ENCODE assay signal across 1 cellular context in genomic region chr20:17538517-17539170, GRCh38.
TF ChIP-seq lines count a peak whose summit lies in the region.

No MANE protein-coding gene starts in this region.

TF ChIP-seq in GM12878, 131 proteins besides CTCF, POLR2A, EP300 and RAD21 (continued from another document):
- 0 out of 4 replicates have a peak, but pooled peaks of 1 of the 2 experiments have one; percentile 39 for TF ChIP-seq SRF (IDR thresholded peaks at IDR 0.05; ENCODE audit: low read depth in 2 of 2, low read length in 2 of 2)
- peak; percentile 90 for TF ChIP-seq TCF12 (IDR thresholded peaks at IDR 0.05; ENCODE audit: low read depth, low read length)
- TF ChIP-seq TCF3 (IDR thresholded peaks at IDR 0.05; ENCODE audit: borderline replicate concordance, insufficient read depth, low read depth, low read length): peak; percentile 87; the same call in 1 of the 2 replicates
- 0 out of 2 replicates have a peak, but pooled peaks have one; percentile 32 for TF ChIP-seq NFIC (IDR thresholded peaks at IDR 0.05; ENCODE audit: low read depth, low read length)
- TF ChIP-seq CREM (IDR thresholded peaks at IDR 0.05; ENCODE audit: low read depth): peak; percentile 79
- TF ChIP-seq, protein P1, sequence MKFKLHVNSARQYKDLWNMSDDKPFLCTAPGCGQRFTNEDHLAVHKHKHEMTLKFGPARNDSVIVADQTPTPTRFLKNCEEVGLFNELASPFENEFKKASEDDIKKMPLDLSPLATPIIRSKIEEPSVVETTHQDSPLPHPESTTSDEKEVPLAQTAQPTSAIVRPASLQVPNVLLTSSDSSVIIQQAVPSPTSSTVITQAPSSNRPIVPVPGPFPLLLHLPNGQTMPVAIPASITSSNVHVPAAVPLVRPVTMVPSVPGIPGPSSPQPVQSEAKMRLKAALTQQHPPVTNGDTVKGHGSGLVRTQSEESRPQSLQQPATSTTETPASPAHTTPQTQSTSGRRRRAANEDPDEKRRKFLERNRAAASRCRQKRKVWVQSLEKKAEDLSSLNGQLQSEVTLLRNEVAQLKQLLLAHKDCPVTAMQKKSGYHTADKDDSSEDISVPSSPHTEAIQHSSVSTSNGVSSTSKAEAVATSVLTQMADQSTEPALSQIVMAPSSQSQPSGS (IDR thresholded peaks at IDR 0.05; ENCODE audit: low read length): peak; percentile 69
- TF ChIP-seq, protein P2, sequence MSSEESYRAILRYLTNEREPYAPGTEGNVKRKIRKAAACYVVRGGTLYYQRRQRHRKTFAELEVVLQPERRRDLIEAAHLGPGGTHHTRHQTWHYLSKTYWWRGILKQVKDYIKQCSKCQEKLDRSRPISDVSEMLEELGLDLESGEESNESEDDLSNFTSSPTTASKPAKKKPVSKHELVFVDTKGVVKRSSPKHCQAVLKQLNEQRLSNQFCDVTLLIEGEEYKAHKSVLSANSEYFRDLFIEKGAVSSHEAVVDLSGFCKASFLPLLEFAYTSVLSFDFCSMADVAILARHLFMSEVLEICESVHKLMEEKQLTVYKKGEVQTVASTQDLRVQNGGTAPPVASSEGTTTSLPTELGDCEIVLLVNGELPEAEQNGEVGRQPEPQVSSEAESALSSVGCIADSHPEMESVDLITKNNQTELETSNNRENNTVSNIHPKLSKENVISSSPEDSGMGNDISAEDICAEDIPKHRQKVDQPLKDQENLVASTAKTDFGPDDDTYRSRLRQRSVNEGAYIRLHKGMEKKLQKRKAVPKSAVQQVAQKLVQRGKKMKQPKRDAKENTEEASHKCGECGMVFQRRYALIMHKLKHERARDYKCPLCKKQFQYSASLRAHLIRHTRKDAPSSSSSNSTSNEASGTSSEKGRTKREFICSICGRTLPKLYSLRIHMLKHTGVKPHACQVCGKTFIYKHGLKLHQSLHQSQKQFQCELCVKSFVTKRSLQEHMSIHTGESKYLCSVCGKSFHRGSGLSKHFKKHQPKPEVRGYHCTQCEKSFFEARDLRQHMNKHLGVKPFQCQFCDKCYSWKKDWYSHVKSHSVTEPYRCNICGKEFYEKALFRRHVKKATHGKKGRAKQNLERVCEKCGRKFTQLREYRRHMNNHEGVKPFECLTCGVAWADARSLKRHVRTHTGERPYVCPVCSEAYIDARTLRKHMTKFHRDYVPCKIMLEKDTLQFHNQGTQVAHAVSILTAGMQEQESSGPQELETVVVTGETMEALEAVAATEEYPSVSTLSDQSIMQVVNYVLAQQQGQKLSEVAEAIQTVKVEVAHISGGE (CRISPR knock-in tag; IDR thresholded peaks at IDR 0.05): no peak
- 0 out of 2 replicates have a peak, but pooled peaks have one; percentile 25 for TF ChIP-seq JUND (IDR thresholded peaks at IDR 0.05; ENCODE audit: low read depth, low read length)
- TF ChIP-seq SMAD1 (IDR thresholded peaks at IDR 0.05; ENCODE audit: low read depth, partially characterized antibody): no peak
- TF ChIP-seq, protein P3, sequence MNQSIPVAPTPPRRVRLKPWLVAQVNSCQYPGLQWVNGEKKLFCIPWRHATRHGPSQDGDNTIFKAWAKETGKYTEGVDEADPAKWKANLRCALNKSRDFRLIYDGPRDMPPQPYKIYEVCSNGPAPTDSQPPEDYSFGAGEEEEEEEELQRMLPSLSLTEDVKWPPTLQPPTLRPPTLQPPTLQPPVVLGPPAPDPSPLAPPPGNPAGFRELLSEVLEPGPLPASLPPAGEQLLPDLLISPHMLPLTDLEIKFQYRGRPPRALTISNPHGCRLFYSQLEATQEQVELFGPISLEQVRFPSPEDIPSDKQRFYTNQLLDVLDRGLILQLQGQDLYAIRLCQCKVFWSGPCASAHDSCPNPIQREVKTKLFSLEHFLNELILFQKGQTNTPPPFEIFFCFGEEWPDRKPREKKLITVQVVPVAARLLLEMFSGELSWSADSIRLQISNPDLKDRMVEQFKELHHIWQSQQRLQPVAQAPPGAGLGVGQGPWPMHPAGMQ (IDR thresholded peaks at IDR 0.05; ENCODE audit: borderline replicate concordance): no peak
